In genomic region chr3:98521897-98522537, GRCh38 we compare ENCODE assay signal across 8 cellular contexts. TPM values are rescaled to one million over a fixed set of nuclear protein-coding genes. Genes with fewer than 3 reads are reported as not detected.
DNase-seq lines count a peak whose midpoint lies in the region; ATAC-seq and TF ChIP-seq lines count a peak whose summit lies in the region.

No MANE protein-coding gene starts in this region.

- H3K4me3 ChIP-seq in CD8-positive, alpha-beta T cell (ENCODE audit: low read depth, low read length): peak overlapping the region; percentile 71
- H3K4me3 ChIP-seq in parathyroid adenoma (ENCODE audit: low read depth, low read length) (peak overlapping the region; percentile 87), uterus (peak overlapping the region; percentile 73 to 77)

- peaks cover under 1% of the 10 kb centered on the region for H3K36me3 ChIP-seq in CD8-positive, alpha-beta T cell (ENCODE audit: insufficient read depth, low read length)
- H3K36me3 ChIP-seq in parathyroid adenoma (ENCODE audit: control insufficient read depth, insufficient read depth, low read length) (no peaks in the 10 kb centered on the region), uterus (no peaks in the 10 kb centered on the region)

- peaks cover 58% of the 10 kb centered on the region for H3K4me1 Mint-ChIP-seq in CD8-positive, alpha-beta T cell (ENCODE audit: low read depth)
- peaks cover 55% of the 10 kb centered on the region for H3K4me1 Mint-ChIP-seq in activated naive CD8-positive, alpha-beta T cell (ENCODE audit: low read depth)

- H3K9me3 Mint-ChIP-seq in CD8-positive, alpha-beta T cell: no peaks in the 10 kb centered on the region
- no peaks in the 10 kb centered on the region for H3K9me3 Mint-ChIP-seq in activated naive CD8-positive, alpha-beta T cell (ENCODE audit: low read depth)

- H3K9ac ChIP-seq in parathyroid adenoma: peak overlapping the region; percentile 1

- peaks cover 47% of the 10 kb centered on the region for H3K36me3 Mint-ChIP-seq in CD8-positive, alpha-beta T cell
- H3K36me3 Mint-ChIP-seq in activated naive CD8-positive, alpha-beta T cell: peaks cover 25% of the 10 kb centered on the region

- H3K4me3 Mint-ChIP-seq in CD8-positive, alpha-beta T cell: peak overlapping the region; percentile 95
- peak overlapping the region; percentile 95 for H3K4me3 Mint-ChIP-seq in activated naive CD8-positive, alpha-beta T cell

- no peak for TF ChIP-seq CTCF in CD8-positive, alpha-beta T cell (IDR thresholded peaks at IDR 0.05)
- TF ChIP-seq CTCF in RWPE1 (conservative IDR thresholded peaks at IDR 0.05; ENCODE audit: low read depth): no peak
- TF ChIP-seq CTCF in parathyroid adenoma (IDR thresholded peaks at IDR 0.05): no peak
- no peak for TF ChIP-seq CTCF in uterus (IDR thresholded peaks at IDR 0.05)

- TF ChIP-seq POLR2A in uterus (IDR thresholded peaks at IDR 0.05): no peak

- peak in 6 of 7 experiments; percentile 24 to 61 (median 56) for DNase-seq in CD8-positive, alpha-beta T cell
- DNase-seq in RWPE1 (ENCODE audit: low spot score) (peak; percentile 59), head of caudate nucleus (peak in 32 of 42 donors; percentile 6 to 69 (median 32)), uterus (peak; percentile 16 to 34)

- peak overlapping the region; percentile 54 for H2AFZ ChIP-seq in parathyroid adenoma

- POLR2A ChIA-PET in CD8-positive, alpha-beta T cell (lab: Charles Lee): interaction anchor here (0.7 to 3.6 kb wide), 11 partner anchors 9 to 380 kb away, joined by 3 to 46 read pairs (median 4); partner anchors contain the start of gene CPOX
- POLR2A ChIA-PET in RWPE1 (lab: Yijun Ruan, JAX; ENCODE audit: low non-redundant PET): no interaction called here

- peak overlapping the region; percentile 85 for H3K4me2 ChIP-seq in parathyroid adenoma (ENCODE audit: low read length)

- peaks cover 3% of the 10 kb centered on the region for H3K79me2 ChIP-seq in parathyroid adenoma

- H3K27me3 Mint-ChIP-seq in CD8-positive, alpha-beta T cell (ENCODE audit: low read depth): no peaks in the 10 kb centered on the region
- no peaks in the 10 kb centered on the region for H3K27me3 Mint-ChIP-seq in activated naive CD8-positive, alpha-beta T cell

- H3K9me3 ChIP-seq in CD8-positive, alpha-beta T cell (ENCODE audit: low read length): no peaks in the 10 kb centered on the region
- no peaks in the 10 kb centered on the region for H3K9me3 ChIP-seq in parathyroid adenoma (ENCODE audit: control insufficient read depth, low read length)
- no peaks in the 10 kb centered on the region for H3K9me3 ChIP-seq in uterus

- peak; percentile 39 for ATAC-seq in CD8-positive, alpha-beta T cell
- peak; percentile 33 for ATAC-seq in GM19463 (IDR thresholded peaks at IDR 0.05; ENCODE audit: unreplicated experiment)
- ATAC-seq in HG03565 (IDR thresholded peaks at IDR 0.05; ENCODE audit: unreplicated experiment): peak; percentile 25

- no peaks in the 10 kb centered on the region for H3K27me3 ChIP-seq in CD8-positive, alpha-beta T cell (ENCODE audit: insufficient read depth, low read length)
- H3K27me3 ChIP-seq in parathyroid adenoma (ENCODE audit: control insufficient read depth, insufficient read depth, low read length) (no peaks in the 10 kb centered on the region), uterus (no peaks in the 10 kb centered on the region)

- CTCF ChIA-PET in CD8-positive, alpha-beta T cell (lab: Charles Lee): interaction anchor here (0.6 to 2.0 kb wide), 5 partner anchors 31 to 75 kb away, joined by 3 to 8 read pairs (median 3); no protein-coding TSS in a partner anchor
- CTCF ChIA-PET in RWPE1 (lab: Yijun Ruan, JAX): no interaction called here

- peaks cover 25% of the 10 kb centered on the region for H3K4me1 ChIP-seq in CD8-positive, alpha-beta T cell (ENCODE audit: insufficient read depth, low read length)
- H3K4me1 ChIP-seq in parathyroid adenoma (peaks cover 6% of the 10 kb centered on the region), uterus (peaks cover 0 to 18% of the 10 kb centered on the region in 2 donors)

- peak overlapping the region; percentile 93 for H3K27ac Mint-ChIP-seq in CD8-positive, alpha-beta T cell
- peak overlapping the region; percentile 95 for H3K27ac Mint-ChIP-seq in activated naive CD8-positive, alpha-beta T cell

- H3K27ac ChIP-seq in CD8-positive, alpha-beta T cell (ENCODE audit: low read depth, low read length): peak overlapping the region; percentile 82
- peak overlapping the region; percentile 95 for H3K27ac ChIP-seq in RWPE1
- peak overlapping the region; percentile 78 for H3K27ac ChIP-seq in parathyroid adenoma
- peak overlapping the region; percentile 96 to 97 for H3K27ac ChIP-seq in uterus

- intact Hi-C loops in CD8-positive, alpha-beta T cell (cut with DNase I, micrococcal nuclease): loop anchor here (1.0 to 10.0 kb wide), 12 partner anchors 42 to 1879 kb away; partner anchors contain the start of genes CMSS1 (in 2 of the 2), GABRR3 (in 2 of the 2), CPOX (in 1 of the 2) and DCBLD2 (in 1 of the 2)
- intact Hi-C loops in head of caudate nucleus (cut with DNase I): loop anchor here (1.0 kb wide), 1 partner anchor 71 kb away; the partner anchor contains the start of gene CPOX
- intact Hi-C loops in uterus (cut with DNase I; ENCODE audit: low total_unique reads): no loop called here

RNA-seq across cellular contexts. Expression of gene CLDND1, which starts 0.7 kb away (rescaled TPM):
- 100 to 1,000 TPM; 135 to 146 TPM for total RNA-seq in CD8-positive, alpha-beta T cell
- total RNA-seq in uterus: 100 to 1,000 TPM; 134 to 253 (median 150) TPM

RNA-seq across cellular contexts. Expression of gene GPR15, which starts 9.8 kb away (rescaled TPM):
- total RNA-seq in CD8-positive, alpha-beta T cell: 1 to 10 TPM; 9.1 to 9.3 TPM
- total RNA-seq in uterus: not detected

RNA-seq across cellular contexts. Expression of gene OR5K2, which starts 24.5 kb away (rescaled TPM):
- not detected for total RNA-seq in CD8-positive, alpha-beta T cell
- total RNA-seq in uterus: not detected

RNA-seq across cellular contexts. Expression of gene OR5K1, which starts 59.0 kb away (rescaled TPM):
- not detected for total RNA-seq in CD8-positive, alpha-beta T cell
- not detected for total RNA-seq in uterus

Comparison
In these comparisons a context has a peak if more than half of its experiments do, and no peak if none do; other contexts are left out.
1. Peak in every context shown above with its lines: DNase-seq, ATAC-seq, H3K4me3 ChIP-seq and H3K27ac ChIP-seq.
2. RNA of gene GPR15, which starts 9.8 kb away (total RNA-seq): 9.1 to 9.3 TPM in CD8-positive, alpha-beta T cell; not detected in uterus; every median in the first group is over 10 times any median in the second.